In genomic region chr16:57955572-57955971, GRCh38 we compare ENCODE assay signal across 1 cellular context.
TF ChIP-seq lines count a peak whose summit lies in the region.

No MANE protein-coding gene starts in this region.

TF ChIP-seq in H1, 55 proteins besides CTCF, POLR2A, EP300 and RAD21 (continued from another document):
- TF ChIP-seq ATF2 (IDR thresholded peaks at IDR 0.05; ENCODE audit: low read length) (no peak), NRF1 (IDR thresholded peaks at IDR 0.05; ENCODE audit: low read depth, low read length) (no peak), MAX (IDR thresholded peaks at IDR 0.05) (no peak), ZNF274 (IDR thresholded peaks at IDR 0.05; ENCODE audit: borderline replicate concordance, extremely low read depth, low read length) (no peak), GABPA (IDR thresholded peaks at IDR 0.05; ENCODE audit: borderline replicate concordance, insufficient read depth, low read length) (no peak), ASH2L (IDR thresholded peaks at IDR 0.05; ENCODE audit: low read length) (no peak), CREB1 (IDR thresholded peaks at IDR 0.05) (no peak), TBP (IDR thresholded peaks at IDR 0.05; ENCODE audit: low read depth, low read length) (no peak), KDM1A (IDR thresholded peaks at IDR 0.05; ENCODE audit: borderline replicate concordance, low read length) (no peak), BRCA1 (IDR thresholded peaks at IDR 0.05; ENCODE audit: low read depth, low read length) (no peak), MAFK (IDR thresholded peaks at IDR 0.05; ENCODE audit: low read depth, low read length) (no peak), BCL11A (IDR thresholded peaks at IDR 0.05; ENCODE audit: low read depth in 2 of 2, low read length in 2 of 2) (no peak), CTBP2 (IDR thresholded peaks at IDR 0.05; ENCODE audit: borderline replicate concordance, insufficient read depth, insufficient read length, low read length) (no peak), CHD1 (IDR thresholded peaks at IDR 0.05; ENCODE audit: low read depth, low read length) (no peak)
TF ChIP-seq in H1: peak in this region for 0.
